In the genomic region with DNA sequence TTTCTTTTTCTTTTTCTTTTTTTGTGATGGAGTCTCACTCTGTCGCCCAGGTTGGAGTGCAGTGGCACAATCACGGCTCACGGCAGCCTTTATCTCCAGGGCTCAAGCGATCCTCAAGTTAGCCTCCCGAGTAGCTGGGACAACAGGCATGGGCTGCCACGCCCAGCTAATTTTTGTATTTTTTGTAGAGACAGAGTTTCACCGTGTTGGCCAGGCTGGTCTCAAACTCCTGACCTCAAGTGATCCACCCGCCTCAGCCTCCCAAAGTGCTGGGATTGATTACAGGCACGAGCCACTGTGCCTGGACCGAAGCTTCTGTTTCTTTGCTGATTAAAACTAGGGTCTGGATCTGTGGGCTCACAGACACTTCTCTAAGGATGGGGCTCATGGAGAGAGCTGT, we compare ENCODE assay signal across 8 cellular contexts. TPM values are rescaled to one million over a fixed set of nuclear protein-coding genes. Genes with fewer than 3 reads are reported as not detected.
DNase-seq lines count a peak whose midpoint lies in the region; ATAC-seq and TF ChIP-seq lines count a peak whose summit lies in the region.
"Not testable (repeated sequence)": the region's sequence is repeated elsewhere in the genome, so short reads cannot be mapped to it uniquely, and the experiment has no call there.
"Had no signal": no experiment of that assay in that cellular context is flagged by ENCODE, and none has a peak within 500 bp of the region (broad histone marks: within the 10 kb centered on the region; RNA-seq: fewer than 3 reads in every experiment).

No MANE protein-coding gene starts in this region.

- intact Hi-C loops in activated B cell treated with CpG ODN at 0.5 μM for 24 hours (cut with micrococcal nuclease): loop anchor here (1.0 to 5.0 kb wide), 2 partner anchors 13 to 37 kb away; no protein-coding TSS in a partner anchor
- intact Hi-C loops in left lung (cut with DNase I); spleen (cut with DNase I; ENCODE audit: low total_unique reads): not testable (repeated sequence)

- not testable (repeated sequence) for DNase-seq in HL-60 (ENCODE audit: low read depth in 1 of 2, low spot score in 1 of 2); activated B cell treated with CpG ODN at 0.5 μM for 24 hours; endodermal cell; left lung; naive B cell; spleen

- H3K4me1 Mint-ChIP-seq in activated B cell treated with CpG ODN at 0.5 μM for 24 hours: peaks cover 24% of the 10 kb centered on the region
- not testable (repeated sequence) for H3K4me1 Mint-ChIP-seq in endodermal cell
- peaks cover 0 to 27% (median 10%) of the 10 kb centered on the region in 3 donors for H3K4me1 Mint-ChIP-seq in naive B cell

- 92% methylated on average over 10 of the region's 10 CpGs for WGBS in endodermal cell (ENCODE audit: insufficient coverage in 1 of 2, insufficient read length in 1 of 2), 2 experiments
- WGBS in spleen, 5 donors: 86 to 97% (median 91%) methylated on average over 10 of the region's 10 CpGs

- H3K36me3 ChIP-seq in endodermal cell (ENCODE audit: control insufficient read depth, insufficient read depth, low read length): not testable (repeated sequence)
- H3K36me3 ChIP-seq in left lung: peaks cover 0 to 16% of the 10 kb centered on the region in 2 donors
- peaks cover 0 to 80% (median 17%) of the 10 kb centered on the region in 6 donors for H3K36me3 ChIP-seq in spleen
- peaks cover 5 to 52% (median 26%) of the 10 kb centered on the region in 5 donors for H3K36me3 ChIP-seq in subcutaneous abdominal adipose tissue (ENCODE audit: control insufficient read depth in 5 of 5, insufficient read depth in 5 of 5, low read length in 5 of 5)

- H3K4me3 ChIP-seq in HL-60 (replicated peaks; ENCODE audit: insufficient read depth, low read length); endodermal cell (ENCODE audit: low read length); left lung; spleen; subcutaneous abdominal adipose tissue (ENCODE audit: low read depth in 1 of 5, low read length in 5 of 5): not testable (repeated sequence)

- CTCF ChIA-PET in activated B cell treated with CpG ODN at 0.5 μM for 24 hours (lab: Charles Lee): interaction anchor here (1.2 kb wide), 1 partner anchor 20 kb away, joined by 3 read pairs; no protein-coding TSS in a partner anchor

- TF ChIP-seq CTCF in HL-60 (IDR thresholded peaks at IDR 0.05; ENCODE audit: insufficient read depth, low read length); activated B cell treated with CpG ODN at 0.5 μM for 24 hours (IDR thresholded peaks at IDR 0.05); endodermal cell (conservative IDR thresholded peaks at IDR 0.05); left lung (IDR thresholded peaks at IDR 0.05); spleen (IDR thresholded peaks at IDR 0.05 in 8 of 11, conservative IDR thresholded peaks at IDR 0.05 in 3 of 11): not testable (repeated sequence)

- not testable (repeated sequence) for H3K9ac ChIP-seq in endodermal cell (ENCODE audit: extremely low read depth, low read length, poor library complexity, severe bottlenecking); subcutaneous abdominal adipose tissue (ENCODE audit: low read length in 5 of 5)

- H3K4me1 ChIP-seq in endodermal cell (ENCODE audit: control insufficient read depth, insufficient read depth, low read length): not testable (repeated sequence)
- H3K4me1 ChIP-seq in left lung (peaks cover 0 to 16% of the 10 kb centered on the region in 2 donors), spleen (peaks cover 0 to 25% (median 4%) of the 10 kb centered on the region in 6 donors), subcutaneous abdominal adipose tissue (ENCODE audit: control insufficient read depth in 5 of 5, insufficient read depth in 5 of 5, low read length in 5 of 5) (peaks cover 0 to 23% (median 13%) of the 10 kb centered on the region in 5 donors)

- not testable (repeated sequence) for TF ChIP-seq POLR2A in spleen (IDR thresholded peaks at IDR 0.05)

- POLR2A ChIA-PET in activated B cell treated with CpG ODN at 0.5 μM for 24 hours (lab: Charles Lee): interaction anchor here (0.5 to 1.5 kb wide), 5 partner anchors 9 to 40 kb away, joined by 3 to 6 read pairs (median 4); partner anchors contain the start of gene SLC29A3

- ATAC-seq in activated B cell treated with CpG ODN at 0.5 μM for 24 hours (ENCODE audit: low read depth); left lung; naive B cell (ENCODE audit: low read depth in 2 of 2): not testable (repeated sequence)

- H3K27ac ChIP-seq in HL-60 (replicated peaks) (peak overlapping the region; percentile 38), left lung (peak overlapping the region; percentile 33 to 68), spleen (peak overlapping the region in 5 of 8 donors; percentile 51 to 79 (median 65)), subcutaneous abdominal adipose tissue (ENCODE audit: low read depth, low read length) (peak overlapping the region; percentile 21)
- H3K27ac ChIP-seq in endodermal cell (ENCODE audit: low read depth, low read length): not testable (repeated sequence)

- not testable (repeated sequence) for H3K4me3 Mint-ChIP-seq in activated B cell treated with CpG ODN at 0.5 μM for 24 hours, endodermal cell
- peak overlapping the region in 4 of 8 donors; percentile 53 to 76 (median 70) for H3K4me3 Mint-ChIP-seq in naive B cell

- not testable (repeated sequence) for H3K9me3 ChIP-seq in endodermal cell (ENCODE audit: control insufficient read depth, low read length); left lung; spleen; subcutaneous abdominal adipose tissue (ENCODE audit: control insufficient read depth in 5 of 5, low read length in 5 of 5)

- not testable (repeated sequence) for H3K27me3 Mint-ChIP-seq in activated B cell treated with CpG ODN at 0.5 μM for 24 hours; endodermal cell (ENCODE audit: insufficient read depth); naive B cell

- H3K27ac Mint-ChIP-seq in activated B cell treated with CpG ODN at 0.5 μM for 24 hours: peak overlapping the region; percentile 72
- H3K27ac Mint-ChIP-seq in endodermal cell: peak overlapping the region; percentile 75
- H3K27ac Mint-ChIP-seq in naive B cell: peak overlapping the region in 5 of 6 donors; percentile 44 to 91 (median 83)

- not testable (repeated sequence) for H3K9me3 Mint-ChIP-seq in activated B cell treated with CpG ODN at 0.5 μM for 24 hours, endodermal cell, naive B cell

- H3K36me3 Mint-ChIP-seq in activated B cell treated with CpG ODN at 0.5 μM for 24 hours (ENCODE audit: low read depth) (peaks cover 22% of the 10 kb centered on the region), endodermal cell (ENCODE audit: low read depth) (peaks cover 41% of the 10 kb centered on the region)
- not testable (repeated sequence) for H3K36me3 Mint-ChIP-seq in naive B cell

- not testable (repeated sequence) for H3K27me3 ChIP-seq in HL-60 (ENCODE audit: insufficient read depth, poor library complexity, severe bottlenecking); endodermal cell (ENCODE audit: control insufficient read depth, insufficient read depth, low read length, poor library complexity, severe bottlenecking); left lung; spleen (replicated peaks in 1 of 7); subcutaneous abdominal adipose tissue (ENCODE audit: control insufficient read depth in 5 of 5, insufficient read depth in 4 of 5, low read length in 5 of 5)

RNA-seq across cellular contexts. Expression of gene CDH23, which starts 37.8 kb away (rescaled TPM):
- total RNA-seq in activated B cell treated with CpG ODN at 0.5 μM for 24 hours: 0.17 and 0.29 TPM in 2 replicates
- 1 to 10 TPM; 2.1 to 4.2 TPM for total RNA-seq in endodermal cell
- 9.2 TPM for polyA plus RNA-seq in endodermal cell (2013, experiment 1 of 2)
- polyA plus RNA-seq in endodermal cell (2013, experiment 2 of 2): 10.8 TPM
- total RNA-seq in left lung: 10 to 100 TPM; 22.4 to 22.8 TPM
- under 1 TPM in 4 of 6 donors, not detected in 2; 0.05 to 0.62 (median 0.21) TPM for polyA plus RNA-seq in naive B cell (ENCODE audit: low read depth in 6 of 6)
- total RNA-seq in spleen: 10 to 100 TPM in 5 of 7 donors, 1 to 10 TPM in 2; 8.4 to 19.9 (median 12.8) TPM
- 1 to 10 TPM; 2.0 to 4.8 (median 3.3) TPM for polyA plus RNA-seq in spleen
- total RNA-seq: HepG2 had no signal

RNA-seq across cellular contexts. Expression of gene SLC29A3, which starts 39.8 kb away (rescaled TPM):
- total RNA-seq in activated B cell treated with CpG ODN at 0.5 μM for 24 hours: 3.1 and 4.3 TPM in 2 replicates
- 10 to 100 TPM; 14.1 to 16.8 TPM for total RNA-seq in endodermal cell
- 11.4 TPM for polyA plus RNA-seq in endodermal cell (2013, experiment 1 of 2)
- 9.7 TPM for polyA plus RNA-seq in endodermal cell (2013, experiment 2 of 2)
- 10 to 100 TPM in 1 of 2 donors, 1 to 10 TPM in 1; 7.8 to 13.4 TPM for total RNA-seq in left lung
- polyA plus RNA-seq in naive B cell (ENCODE audit: low read depth in 6 of 6): 10 to 100 TPM in 1 of 6 donors, 1 to 10 TPM in 5; 4.3 to 14.5 (median 5.4) TPM
- 10 to 100 TPM in 3 of 7 donors, 1 to 10 TPM in 4; 7.5 to 15.6 (median 9.3) TPM for total RNA-seq in spleen
- 1 to 10 TPM; 3.3 to 7.7 (median 4.8) TPM for polyA plus RNA-seq in spleen
